ENCODE assay signal across 16 cellular contexts in genomic region chr4:120055795-120056194, GRCh38. TPM values are rescaled to one million over a fixed set of nuclear protein-coding genes. Genes with fewer than 3 reads are reported as not detected.
DNase-seq lines count a peak whose midpoint lies in the region; ATAC-seq and TF ChIP-seq lines count a peak whose summit lies in the region.
"Had no signal": no experiment of that assay in that cellular context is flagged by ENCODE, and none has a peak within 500 bp of the region (broad histone marks: within the 10 kb centered on the region; RNA-seq: fewer than 3 reads in every experiment).

No MANE protein-coding gene starts in this region.

- 51 to 60% methylated on average over 1 of the region's 1 CpG for WGBS in transverse colon (ENCODE audit: low coverage in 1 of 2), 2 donors

- no peaks in the 10 kb centered on the region for H3K9me2 ChIP-seq in Karpas-422 (replicated peaks; ENCODE audit: insufficient read depth, low read length)

- no peaks in the 10 kb centered on the region for H3K27me3 ChIP-seq in Karpas-422 (ENCODE audit: low read length)
- no peaks in the 10 kb centered on the region for H3K27me3 ChIP-seq in mucosa of rectum (ENCODE audit: control insufficient read depth in 2 of 2, insufficient read depth in 2 of 2, low read length in 2 of 2)
- H3K27me3 ChIP-seq in transverse colon, result no peaks in the 10 kb centered on the region
- H3K27me3 ChIP-seq: BLaER1, MG63 had no signal

- H3K4me2 ChIP-seq in Karpas-422 (ENCODE audit: low read depth, low read length, poor library complexity, severe bottlenecking), result peak overlapping the region; percentile 28
- H3K4me2 ChIP-seq: BLaER1, KMS-11 had no signal

- no peak for TF ChIP-seq EP300 in transverse colon (IDR thresholded peaks at IDR 0.05; ENCODE audit: low read depth)

- H3K4me1 Mint-ChIP-seq in endothelial cell (ENCODE audit: unreplicated experiment), result peaks cover 8% of the 10 kb centered on the region
- H3K4me1 Mint-ChIP-seq: CD4-positive, alpha-beta memory T cell had no signal

- H3K36me3 ChIP-seq in Karpas-422 (ENCODE audit: insufficient read depth, low read length) (peaks cover 53% of the 10 kb centered on the region), mucosa of rectum (ENCODE audit: control insufficient read depth in 2 of 2, insufficient read depth in 2 of 2, low read length in 2 of 2) (no peaks in the 10 kb centered on the region), transverse colon (no peaks in the 10 kb centered on the region)

- no peak overlapping the region for H3K4me3 Mint-ChIP-seq in endothelial cell (ENCODE audit: unreplicated experiment)
- H3K4me3 Mint-ChIP-seq: CD4-positive, alpha-beta memory T cell had no signal

- no peaks in the 10 kb centered on the region for H3K9me3 Mint-ChIP-seq in endothelial cell (ENCODE audit: unreplicated experiment)
- H3K9me3 Mint-ChIP-seq: CD4-positive, alpha-beta memory T cell had no signal

- no peak overlapping the region for H3K4me3 ChIP-seq in Karpas-422 (ENCODE audit: low read length)
- peak overlapping the region in 1 of 2 donors; percentile 14 for H3K4me3 ChIP-seq in mucosa of rectum (ENCODE audit: low read length in 2 of 2)
- H3K4me3 ChIP-seq in transverse colon, result no peak overlapping the region
- H3K4me3 ChIP-seq: BLaER1, MG63 had no signal

- DNase-seq in Karpas-422, result no peak
- no peak for DNase-seq in endothelial cell (ENCODE audit: low spot score)
- DNase-seq in transverse colon, result no peak
- DNase-seq in NCI-H1930 (lab: John Stamatoyannopoulos, UW), result no peak
- DNase-seq: CD4-positive, alpha-beta memory T cell; EL; MG63; NCI-H1436; NCI-H2029; NCI-H2171 had no signal

- peak overlapping the region; percentile 1 for H3K27ac Mint-ChIP-seq in endothelial cell (ENCODE audit: unreplicated experiment)
- H3K27ac Mint-ChIP-seq: CD4-positive, alpha-beta memory T cell had no signal

- no peaks in the 10 kb centered on the region for H3K36me3 Mint-ChIP-seq in endothelial cell (ENCODE audit: low read depth, unreplicated experiment)

- intact Hi-C loops in transverse colon (cut with DNase I; ENCODE audit: low total_unique reads), result no loop called here

- H3K4me1 ChIP-seq in Karpas-422 (ENCODE audit: low read length) (peaks cover 47% of the 10 kb centered on the region), mucosa of rectum (ENCODE audit: control insufficient read depth in 2 of 2, insufficient read depth in 2 of 2, low read length in 2 of 2) (peaks cover 4 to 16% of the 10 kb centered on the region in 2 donors), transverse colon (peaks cover 3 to 17% (median 9%) of the 10 kb centered on the region in 4 donors)
- H3K4me1 ChIP-seq: BLaER1 had no signal

- no peak overlapping the region for H3K9ac ChIP-seq in Karpas-422 (ENCODE audit: low read length)
- peak overlapping the region in 1 of 2 donors; percentile 12 for H3K9ac ChIP-seq in mucosa of rectum (ENCODE audit: low read depth in 1 of 2, low read length in 2 of 2)
- H3K9ac ChIP-seq: BLaER1, KMS-11 had no signal

- no peaks in the 10 kb centered on the region for H4K20me1 ChIP-seq in Karpas-422 (ENCODE audit: insufficient read depth, low read depth, low read length)
- H4K20me1 ChIP-seq: BLaER1 had no signal

- no peak for ATAC-seq in HG02798 (IDR thresholded peaks at IDR 0.05; ENCODE audit: poor library complexity, unreplicated experiment)
- no peak for ATAC-seq in GM21367 (IDR thresholded peaks at IDR 0.05; ENCODE audit: unreplicated experiment)
- ATAC-seq: Right ventricle myocardium inferior had no signal

- H3K27me3 Mint-ChIP-seq in endothelial cell (ENCODE audit: unreplicated experiment), result no peaks in the 10 kb centered on the region
- H3K27me3 Mint-ChIP-seq: CD4-positive, alpha-beta memory T cell had no signal

- no peak overlapping the region for H2AFZ ChIP-seq in Karpas-422 (ENCODE audit: low read length)

- H3K79me2 ChIP-seq in Karpas-422 (ENCODE audit: low read length), result peaks cover 47% of the 10 kb centered on the region

- TF ChIP-seq POLR2A in transverse colon (IDR thresholded peaks at IDR 0.05), result no peak

- H3K27ac ChIP-seq in Karpas-422 (ENCODE audit: low read length) (peak overlapping the region; percentile 43), mucosa of rectum (ENCODE audit: low read depth in 2 of 2, low read length in 2 of 2) (peak overlapping the region; percentile 33 to 71), transverse colon (peak overlapping the region in 3 of 4 donors; percentile 17 to 42 (median 40))
- H3K27ac ChIP-seq: BLaER1, KMS-11 had no signal

- in situ Hi-C loops in transverse colon (cut with MboI; ENCODE audit: low pct_ligation_motif_present in 1 of 4, low pct_unique_long_range_greater_than_20kb in 1 of 4, low sequenced_read_pairs in 3 of 4), result loop anchor here in 3 of 4 donors (10.0 kb wide), 3 partner anchors 421 to 741 kb away; no protein-coding TSS in a partner anchor

- TF ChIP-seq CTCF in endothelial cell (IDR thresholded peaks at IDR 0.05; ENCODE audit: unreplicated experiment) (no peak), transverse colon (IDR thresholded peaks at IDR 0.05) (no peak)

- H3K9me3 ChIP-seq in Karpas-422 (ENCODE audit: low read length) (no peaks in the 10 kb centered on the region), mucosa of rectum (ENCODE audit: control insufficient read depth in 2 of 2, low read length in 2 of 2) (no peaks in the 10 kb centered on the region), transverse colon (no peaks in the 10 kb centered on the region)
- H3K9me3 ChIP-seq: BLaER1, MG63 had no signal

RNA-seq across cellular contexts. Expression of gene MAD2L1, which starts 10.9 kb away (rescaled TPM):
- total RNA-seq in Karpas-422 (2014; rRNA removed; shearing (Covaris generic); ENCODE audit: low replicate concordance), result 37.2 and 140 TPM in 2 replicates
- total RNA-seq in endothelial cell (ENCODE audit: unreplicated experiment) (11.1 TPM), transverse colon (1 to 10 TPM in 2 of 4 donors, under 1 TPM in 2; 0.37 to 3.4 (median 1.4) TPM)
